In genomic region chr7:50679218-50680007, GRCh38 we compare ENCODE assay signal across 8 cellular contexts.
A peak's percentile ranks its signal among the peaks of the same experiment; 100 is the strongest.
DNase-seq lines count a peak whose midpoint lies in the region; TF ChIP-seq lines count a peak whose summit lies in the region.

No MANE protein-coding gene starts in this region.

- no peak overlapping the region for H3K27ac Mint-ChIP-seq in H9

- no peak overlapping the region for H4K91ac ChIP-seq in H9 (ENCODE audit: insufficient read length, low read depth, low read length)

- H4K8ac ChIP-seq in H9 (replicated peaks; ENCODE audit: insufficient read length, low read depth, low read length): no peak overlapping the region

- no peak overlapping the region for H2AFZ ChIP-seq in H9 (ENCODE audit: low read length)

- no peak overlapping the region for H3K23ac ChIP-seq in H9 (ENCODE audit: insufficient read length, low read depth, low read length)

- H3K27me3 Mint-ChIP-seq in H9 (ENCODE audit: low read depth): no peaks in the 10 kb centered on the region

- H3K9ac ChIP-seq in H9 (ENCODE audit: extremely low read depth, insufficient read length, low read length): no peak overlapping the region

- H2BK20ac ChIP-seq in H9 (ENCODE audit: low read depth, low read length, poor library complexity, severe bottlenecking): no peak overlapping the region

- H2BK15ac ChIP-seq in H9 (ENCODE audit: low read depth, low read length): no peak overlapping the region

- in situ Hi-C loops in G401 (cut with HindIII; ENCODE audit: low sequenced_read_pairs): no loop called here

- no peak overlapping the region for H2BK120ac ChIP-seq in H9 (ENCODE audit: low read depth, low read length, poor library complexity, severe bottlenecking)

- H3K27me3 ChIP-seq in H9 (ENCODE audit: insufficient read depth, low read length) (no peaks in the 10 kb centered on the region), prostate gland (replicated peaks; ENCODE audit: insufficient read depth) (no peaks in the 10 kb centered on the region)

- H3K36me3 Mint-ChIP-seq in H9 (ENCODE audit: insufficient read depth in 1 of 3, low read depth in 3 of 3): peaks cover under 1 to 11% (median under 1%) of the 10 kb centered on the region in 3 experiments; a peak in 6 of 7 replicates

- no peak overlapping the region for H3K4me3 ChIP-seq in NB4 (ENCODE audit: low read depth, low read length)
- no peak overlapping the region for H3K4me3 ChIP-seq in prostate gland

- H3K56ac ChIP-seq in H9 (ENCODE audit: insufficient read length, low read depth, low read length): no peak overlapping the region

- H3K79me2 ChIP-seq in H9 (ENCODE audit: insufficient read depth, low read length): 0 out of 2 replicates have a peak, but pooled peaks cover 3% of the 10 kb centered on the region

- H4K5ac ChIP-seq in H9 (ENCODE audit: insufficient read length, low read depth, low read length): no peak overlapping the region

- H3K79me1 ChIP-seq in H9 (ENCODE audit: insufficient read depth, low read depth, low read length, poor library complexity, severe bottlenecking): no peaks in the 10 kb centered on the region

- H3K4me1 ChIP-seq in H9 (ENCODE audit: insufficient read depth, low read length) (no peaks in the 10 kb centered on the region), prostate gland (replicated peaks) (peaks cover 21% of the 10 kb centered on the region)

- no peak overlapping the region for H3K4ac ChIP-seq in H9 (ENCODE audit: low read depth, low read length)

- H3K23me2 ChIP-seq in H9 (ENCODE audit: insufficient read length, low read depth, low read length, poor library complexity, severe bottlenecking): no peaks in the 10 kb centered on the region

- no peaks in the 10 kb centered on the region for H3K36me3 ChIP-seq in prostate gland

- no peak overlapping the region for H2BK12ac ChIP-seq in H9 (ENCODE audit: insufficient read length, low read depth, low read length)

- H2AK5ac ChIP-seq in H9 (ENCODE audit: insufficient read length, low read length): no peak overlapping the region

- no peak for TF ChIP-seq POLR2A in NB4 (IDR thresholded peaks at IDR 0.05; ENCODE audit: extremely low read depth, insufficient read length)
- TF ChIP-seq POLR2A in prostate gland (IDR thresholded peaks at IDR 0.05): no peak

- H3K9me3 ChIP-seq in H9 (ENCODE audit: control insufficient read depth, low read depth, low read length) (no peaks in the 10 kb centered on the region), prostate gland (no peaks in the 10 kb centered on the region)

- intact Hi-C loops in prostate gland (cut with DNase I): loop anchor here (5.0 to 10.0 kb wide), 3 partner anchors 65 to 175 kb away; no protein-coding TSS in a partner anchor

- H2BK5ac ChIP-seq in H9 (ENCODE audit: insufficient read length, low read length): no peak overlapping the region

- H3T11ph ChIP-seq in H9 (ENCODE audit: low read length): no peak overlapping the region

- no peaks in the 10 kb centered on the region for H3K9me3 Mint-ChIP-seq in H9

- H4K20me1 ChIP-seq in H9 (ENCODE audit: control insufficient read depth, insufficient read depth, insufficient read length): no peaks in the 10 kb centered on the region

- no CpG with 5 or more reads among the region's 7 CpGs for WGBS in H9 (ENCODE audit: extremely low coverage, insufficient read length, low lambda C conversion rate)
- WGBS in prostate gland: 21% methylated on average over 7 of the region's 7 CpGs

- peak; percentile 51 for TF ChIP-seq CTCF in H9 (conservative IDR thresholded peaks at IDR 0.05)
- TF ChIP-seq CTCF in NB4 (IDR thresholded peaks at IDR 0.05; ENCODE audit: low read depth, low read length): peak; percentile 8
- peak in 3 of 4 experiments; percentile 47 to 66 (median 51) for TF ChIP-seq CTCF in prostate gland (IDR thresholded peaks at IDR 0.05)

- H3K4me1 Mint-ChIP-seq in H9: peaks cover 31 to 33% of the 10 kb centered on the region in 2 experiments

- H3K4me2 ChIP-seq in H9 (ENCODE audit: insufficient read depth, insufficient read length, low read length): no peak overlapping the region

- no peak overlapping the region for H3K14ac ChIP-seq in H9 (ENCODE audit: insufficient read depth, low read length)

- H3K18ac ChIP-seq in H9 (ENCODE audit: insufficient read length, low read depth, low read length): no peak overlapping the region

- H3K27ac ChIP-seq in H9 (ENCODE audit: insufficient read length, low read depth, low read length): no peak overlapping the region
- no peak overlapping the region for H3K27ac ChIP-seq in prostate gland

- peak; percentile 67 for DNase-seq in G401 (ENCODE audit: low spot score)
- DNase-seq in H9: no peak
- peak; percentile 68 for DNase-seq in NB4 (ENCODE audit: low read depth)
- DNase-seq in SK-N-DZ (ENCODE audit: low spot score): peak; percentile 38
- peak; percentile 39 for DNase-seq in fibroblast of the conjunctiva (ENCODE audit: low read depth)
- DNase-seq in prostate gland (ENCODE audit: low spot score): no peak
- no peak for DNase-seq in stimulated activated CD4-positive, alpha-beta T cell treated with anti-CD3 and anti-CD28 coated beads, Interleukin-4, amount 100 ng/mL, for 1 hour
- DNase-seq in activated gamma-delta T cell treated with Interleukin-2 at 50 U/mL for 16 hours: no peak

- H3K4me3 Mint-ChIP-seq in H9: no peak overlapping the region

Comparison
In these comparisons a context has a peak if more than half of its experiments do, and no peak if none do; other contexts are left out.
1. DNase-seq: peak in G401 (single experiment), NB4 (single experiment), SK-N-DZ (single experiment) and fibroblast of the conjunctiva (single experiment); none in H9 (single experiment), prostate gland (single experiment), stimulated activated CD4-positive, alpha-beta T cell treated with anti-CD3 and anti-CD28 coated beads, Interleukin-4, amount 100 ng/mL, for 1 hour (single experiment) and activated gamma-delta T cell treated with Interleukin-2 at 50 U/mL for 16 hours (single experiment).
2. Peak in every context shown above with its lines, with median percentiles within 50 percentile points of each other: CTCF ChIP-seq.